Comparison of ENCODE assay signal across 17 cellular contexts in the genomic region with DNA sequence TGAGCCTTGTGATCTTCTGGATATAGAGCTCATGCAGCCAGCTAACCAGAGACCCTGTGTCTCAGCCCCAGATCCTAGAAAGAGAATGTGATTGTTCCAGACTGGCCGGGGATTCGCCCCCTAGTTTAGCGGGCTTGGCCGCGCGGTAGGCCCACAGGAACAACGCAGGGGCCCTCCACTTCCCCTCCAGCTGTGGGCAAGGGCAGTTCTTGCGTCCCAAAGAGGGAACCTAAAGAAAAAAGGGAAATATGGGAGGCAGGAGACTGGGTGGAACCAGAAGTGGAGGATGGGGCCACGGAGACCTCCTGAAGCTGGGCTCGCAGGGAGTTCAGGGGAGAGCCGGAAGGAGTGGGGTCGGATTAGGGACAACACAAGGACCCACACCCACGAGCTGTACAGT. TPM values are rescaled to one million over a fixed set of nuclear protein-coding genes. Genes with fewer than 3 reads are reported as not detected.
DNase-seq lines count a peak whose midpoint lies in the region; ATAC-seq and TF ChIP-seq lines count a peak whose summit lies in the region.
"Had no signal": no experiment of that assay in that cellular context is flagged by ENCODE, and none has a peak within 500 bp of the region (broad histone marks: within the 10 kb centered on the region; RNA-seq: fewer than 3 reads in every experiment).

No MANE protein-coding gene starts in this region.

- H3K27ac ChIP-seq in neutrophil: peak overlapping the region; percentile 77
- peak overlapping the region; percentile 94 for H3K27ac ChIP-seq in upper lobe of right lung
- H3K27ac ChIP-seq: foreskin keratinocyte, WERI-Rb-1 had no signal

- H3K9me3 ChIP-seq in neutrophil (no peaks in the 10 kb centered on the region), upper lobe of right lung (no peaks in the 10 kb centered on the region)

- no peak for ATAC-seq in activated CD8-positive, alpha-beta memory T cell treated with anti-CD3 and anti-CD28 coated beads, Interleukin-2, amount 10 ng/mL, durations not matched to agents 7 days and 5 days
- ATAC-seq in upper lobe of right lung (peak; percentile 2), GM21619 (IDR thresholded peaks at IDR 0.05; ENCODE audit: unreplicated experiment) (no peak)
- ATAC-seq: foreskin keratinocyte; stimulated activated naive CD8-positive, alpha-beta T cell treated with anti-CD3 and anti-CD28 coated beads, Interleukin-15, Interleukin-2, amounts not matched to agents 100 U/mL and 50 U/mL, for 24 hours had no signal

- H3K9me3 Mint-ChIP-seq in activated CD8-positive, alpha-beta memory T cell treated with anti-CD3 and anti-CD28 coated beads, Interleukin-2, amount 10 ng/mL, durations not matched to agents 7 days and 5 days (ENCODE audit: low read depth): no peaks in the 10 kb centered on the region

- H3K27ac Mint-ChIP-seq in activated CD8-positive, alpha-beta memory T cell treated with anti-CD3 and anti-CD28 coated beads, Interleukin-2, amount 10 ng/mL, durations not matched to agents 7 days and 5 days: no peak overlapping the region

- H3K4me3 ChIP-seq in neutrophil (ENCODE audit: low read depth in 1 of 2, low read length in 1 of 2): peak overlapping the region; percentile 41 to 50
- peak overlapping the region; percentile 36 for H3K4me3 ChIP-seq in upper lobe of right lung

- no peak for TF ChIP-seq CTCF in neutrophil (IDR thresholded peaks at IDR 0.05)
- no peak for TF ChIP-seq CTCF in upper lobe of right lung (IDR thresholded peaks at IDR 0.05)

- H3K27me3 ChIP-seq in neutrophil (no peaks in the 10 kb centered on the region), upper lobe of right lung (no peaks in the 10 kb centered on the region)

- H3K36me3 ChIP-seq in neutrophil (no peaks in the 10 kb centered on the region), upper lobe of right lung (no peaks in the 10 kb centered on the region)
- H3K36me3 ChIP-seq: WERI-Rb-1 had no signal

- H3K4me1 Mint-ChIP-seq in activated CD8-positive, alpha-beta memory T cell treated with anti-CD3 and anti-CD28 coated beads, Interleukin-2, amount 10 ng/mL, durations not matched to agents 7 days and 5 days: peaks cover 41% of the 10 kb centered on the region

- H3K27me3 Mint-ChIP-seq in activated CD8-positive, alpha-beta memory T cell treated with anti-CD3 and anti-CD28 coated beads, Interleukin-2, amount 10 ng/mL, durations not matched to agents 7 days and 5 days: peaks cover 24% of the 10 kb centered on the region

- H3K4me1 ChIP-seq in neutrophil (ENCODE audit: control insufficient read depth in 1 of 2, insufficient read depth in 1 of 2, low read depth in 1 of 2, low read length in 1 of 2) (peaks cover 96 to 100% of the 10 kb centered on the region in 2 experiments), upper lobe of right lung (peaks cover 72% of the 10 kb centered on the region)
- H3K4me1 ChIP-seq: foreskin keratinocyte had no signal

- intact Hi-C loops in upper lobe of right lung (cut with DNase I): no loop called here
- intact Hi-C loops in posterior vena cava (cut with DNase I): no loop called here

- H3K36me3 Mint-ChIP-seq in activated CD8-positive, alpha-beta memory T cell treated with anti-CD3 and anti-CD28 coated beads, Interleukin-2, amount 10 ng/mL, durations not matched to agents 7 days and 5 days: no peaks in the 10 kb centered on the region

- DNase-seq in activated CD8-positive, alpha-beta memory T cell treated with anti-CD3 and anti-CD28 coated beads for 24 hours: peak; percentile 9
- DNase-seq in activated CD8-positive, alpha-beta memory T cell treated with anti-CD3 and anti-CD28 coated beads, Interleukin-2, amount 10 ng/mL, durations not matched to agents 7 days and 5 days: no peak
- DNase-seq in ecto neural progenitor cell (ENCODE audit: low spot score): peak; percentile 33
- DNase-seq in upper lobe of right lung: peak; percentile 79
- no peak for DNase-seq in DMS153 (lab: John Stamatoyannopoulos, UW)
- DNase-seq in posterior vena cava (ENCODE audit: low spot score): no peak
- DNase-seq: 8988T; effector CD4-positive, alpha-beta T cell; foreskin keratinocyte; NCI-H526 treated with DMSO at 0.1 percent for 48 hours; SHP77; stimulated activated CD4-positive, alpha-beta T cell treated with anti-CD3 and anti-CD28 coated beads, Interleukin-4, amount 100 ng/mL, for 24 hours; stimulated activated naive CD8-positive, alpha-beta T cell treated with anti-CD3 and anti-CD28 coated beads, Interleukin-15, Interleukin-2, amounts not matched to agents 100 U/mL and 50 U/mL, for 24 hours; WERI-Rb-1 had no signal

- CTCF ChIA-PET in activated CD8-positive, alpha-beta memory T cell treated with anti-CD3 and anti-CD28 coated beads, Interleukin-2, amount 10 ng/mL, durations not matched to agents 7 days and 5 days (lab: Charles Lee): interaction anchor here (1.2 to 4.9 kb wide), 4 partner anchors 12 to 75 kb away, joined by 3 to 26 read pairs (median 12); no protein-coding TSS in a partner anchor

- H3K4me3 Mint-ChIP-seq in activated CD8-positive, alpha-beta memory T cell treated with anti-CD3 and anti-CD28 coated beads, Interleukin-2, amount 10 ng/mL, durations not matched to agents 7 days and 5 days: no peak overlapping the region

RNA-seq across cellular contexts. Expression of a gene that starts 18.1 kb away (rescaled TPM):
- total RNA-seq in activated CD8-positive, alpha-beta memory T cell treated with anti-CD3 and anti-CD28 coated beads, Interleukin-2, amount 10 ng/mL, durations not matched to agents 7 days and 5 days: 1,000 to 10,000 TPM in 1 of 2 experiments, 100 to 1,000 TPM in 1; 364 to 1,915 TPM
- total RNA-seq in upper lobe of right lung (18.5 TPM), posterior vena cava (1 to 10 TPM; 2.4 to 5.3 TPM)
- total RNA-seq: foreskin keratinocyte, osteocyte had no signal

RNA-seq across cellular contexts. Expression of a gene that starts 41.5 kb away (rescaled TPM):
- under 1 TPM; 0.12 to 0.40 TPM for total RNA-seq in activated CD8-positive, alpha-beta memory T cell treated with anti-CD3 and anti-CD28 coated beads, Interleukin-2, amount 10 ng/mL, durations not matched to agents 7 days and 5 days
- total RNA-seq in upper lobe of right lung (93.6 TPM), posterior vena cava (10 to 100 TPM; 16.6 to 17.5 TPM)
- total RNA-seq: foreskin keratinocyte had no signal

RNA-seq across cellular contexts. Expression of a gene that starts 44.3 kb away (rescaled TPM):
- not detected for total RNA-seq in activated CD8-positive, alpha-beta memory T cell treated with anti-CD3 and anti-CD28 coated beads, Interleukin-2, amount 10 ng/mL, durations not matched to agents 7 days and 5 days
- total RNA-seq in upper lobe of right lung (14,872 TPM), posterior vena cava (1 to 10 TPM in 1 of 2 donors, not detected in 1; 1.7 TPM)
- total RNA-seq: foreskin keratinocyte, osteocyte had no signal

Comparison
In these comparisons a context has a peak if more than half of its experiments do, and no peak if none do; other contexts are left out.
1. DNase-seq: peak in activated CD8-positive, alpha-beta memory T cell treated with anti-CD3 and anti-CD28 coated beads for 24 hours (single experiment), ecto neural progenitor cell (single experiment) and upper lobe of right lung (single experiment); none in activated CD8-positive, alpha-beta memory T cell treated with anti-CD3 and anti-CD28 coated beads, Interleukin-2, amount 10 ng/mL, durations not matched to agents 7 days and 5 days (single experiment), DMS153 (single experiment) and posterior vena cava (single experiment).
2. RNA of a gene that starts 18.1 kb away (total RNA-seq): 364 to 1,915 TPM in activated CD8-positive, alpha-beta memory T cell treated with anti-CD3 and anti-CD28 coated beads, Interleukin-2, amount 10 ng/mL, durations not matched to agents 7 days and 5 days; 18.5 TPM in upper lobe of right lung (single experiment) and 2.4 to 5.3 TPM in posterior vena cava; every median in the first group is over 10 times any median in the second.
3. RNA of a gene that starts 41.5 kb away (total RNA-seq): 93.6 TPM in upper lobe of right lung (single experiment) and 16.6 to 17.5 TPM in posterior vena cava; 0.12 to 0.40 TPM in activated CD8-positive, alpha-beta memory T cell treated with anti-CD3 and anti-CD28 coated beads, Interleukin-2, amount 10 ng/mL, durations not matched to agents 7 days and 5 days; every median in the first group is over 10 times any median in the second.
4. RNA of a gene that starts 44.3 kb away (total RNA-seq): 14,872 TPM in upper lobe of right lung (single experiment); 1.7 TPM in posterior vena cava and not detected in activated CD8-positive, alpha-beta memory T cell treated with anti-CD3 and anti-CD28 coated beads, Interleukin-2, amount 10 ng/mL, durations not matched to agents 7 days and 5 days; every median in the first group is over 1,000 times any median in the second.